Comparison of ENCODE assay signal across 8 cellular contexts in the genomic region with DNA sequence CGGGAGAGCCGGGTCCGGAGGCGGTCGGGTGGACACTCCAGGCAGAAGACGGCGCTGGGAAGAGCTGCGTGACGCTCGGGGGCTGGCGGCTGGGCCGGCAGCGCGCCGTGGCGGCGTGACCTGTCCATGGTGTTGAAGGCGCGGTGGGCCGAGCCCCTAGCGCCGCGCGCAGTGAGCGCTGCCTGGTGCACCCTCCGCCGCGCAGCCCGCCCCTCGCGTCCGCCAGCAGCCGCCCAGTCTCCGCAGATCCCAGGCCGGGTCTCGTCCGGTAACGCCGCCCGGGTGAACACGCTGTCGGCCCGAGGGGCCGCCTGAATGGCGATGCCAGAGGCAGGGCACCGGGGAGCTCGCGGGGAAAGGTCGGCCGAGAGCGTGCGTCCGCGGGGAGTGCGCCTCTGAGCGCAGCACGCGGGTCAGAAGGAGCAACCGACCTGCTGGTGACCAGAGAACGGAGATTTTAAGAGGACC. TPM values are rescaled to one million over a fixed set of nuclear protein-coding genes. Genes with fewer than 3 reads are reported as not detected.
DNase-seq lines count a peak whose midpoint lies in the region; ATAC-seq and TF ChIP-seq lines count a peak whose summit lies in the region.

No MANE protein-coding gene starts in this region.

- H3K9me3 ChIP-seq in ectodermal cell (ENCODE audit: control insufficient read depth, low read length) (no peaks in the 10 kb centered on the region), thoracic aorta (no peaks in the 10 kb centered on the region)

- H3K4me3 ChIP-seq in ectodermal cell (ENCODE audit: insufficient read depth, low read depth, low read length) (peak overlapping the region; percentile 61), thoracic aorta (peak overlapping the region; percentile 67)

- no peak overlapping the region for H3K27ac ChIP-seq in ectodermal cell (ENCODE audit: insufficient read depth, low read depth, low read length, poor library complexity, severe bottlenecking)
- no peak overlapping the region for H3K27ac ChIP-seq in thoracic aorta

- H3K36me3 ChIP-seq in ectodermal cell (ENCODE audit: control insufficient read depth, insufficient read depth, low read length) (no peaks in the 10 kb centered on the region), thoracic aorta (no peaks in the 10 kb centered on the region)

- peak; percentile 7 for DNase-seq in stimulated activated CD4-positive, alpha-beta T cell treated with anti-CD3 and anti-CD28 coated beads, Interleukin-12 subunit alpha, Interleukin-12 subunit beta, amount 100 ng/mL, for 4 hours
- DNase-seq in stimulated activated CD4-positive, alpha-beta T cell treated with anti-CD3 and anti-CD28 coated beads, Interleukin-4, amount 100 ng/mL, for 4 hours = no peak
- DNase-seq in lung microvascular endothelial cell (ENCODE audit: low read depth in 2 of 2) = peak; percentile 66 to 73
- DNase-seq in thoracic aorta (ENCODE audit: low spot score) = no peak
- no peak for DNase-seq in HT-29 (ENCODE audit: low spot score)
- DNase-seq in superior temporal gyrus (ENCODE audit: extremely low spot score) = no peak

- WGBS in ectodermal cell, 2 experiments = 0% methylated on average over 60 of the region's 60 CpGs

- H3K27me3 ChIP-seq in ectodermal cell (ENCODE audit: control insufficient read depth, insufficient read depth, low read length, poor library complexity, severe bottlenecking) (peaks cover 63% of the 10 kb centered on the region), thoracic aorta (replicated peaks; ENCODE audit: insufficient read depth) (peaks cover 5% of the 10 kb centered on the region)

- peaks cover 13% of the 10 kb centered on the region for H3K4me1 ChIP-seq in ectodermal cell (ENCODE audit: control insufficient read depth, insufficient read depth, low read length)
- peaks cover 9 to 36% of the 10 kb centered on the region in 2 donors for H3K4me1 ChIP-seq in thoracic aorta (ENCODE audit: control insufficient read depth in 1 of 2, low read depth in 2 of 2)

- TF ChIP-seq CTCF in thoracic aorta (IDR thresholded peaks at IDR 0.05) = no peak

- peak; percentile 78 for ATAC-seq in SK-N-SH treated with all-trans-retinoic acid at 6 μM for 48 hours
- ATAC-seq in thoracic aorta (ENCODE audit: insufficient number of reproducible peaks, low FRiP score, low read depth) = no peak

TF ChIP-seq in SK-N-SH treated with all-trans-retinoic acid at 6 μM for 48 hours, 23 proteins besides CTCF, POLR2A, EP300 and RAD21:
- TF ChIP-seq, protein P1, sequence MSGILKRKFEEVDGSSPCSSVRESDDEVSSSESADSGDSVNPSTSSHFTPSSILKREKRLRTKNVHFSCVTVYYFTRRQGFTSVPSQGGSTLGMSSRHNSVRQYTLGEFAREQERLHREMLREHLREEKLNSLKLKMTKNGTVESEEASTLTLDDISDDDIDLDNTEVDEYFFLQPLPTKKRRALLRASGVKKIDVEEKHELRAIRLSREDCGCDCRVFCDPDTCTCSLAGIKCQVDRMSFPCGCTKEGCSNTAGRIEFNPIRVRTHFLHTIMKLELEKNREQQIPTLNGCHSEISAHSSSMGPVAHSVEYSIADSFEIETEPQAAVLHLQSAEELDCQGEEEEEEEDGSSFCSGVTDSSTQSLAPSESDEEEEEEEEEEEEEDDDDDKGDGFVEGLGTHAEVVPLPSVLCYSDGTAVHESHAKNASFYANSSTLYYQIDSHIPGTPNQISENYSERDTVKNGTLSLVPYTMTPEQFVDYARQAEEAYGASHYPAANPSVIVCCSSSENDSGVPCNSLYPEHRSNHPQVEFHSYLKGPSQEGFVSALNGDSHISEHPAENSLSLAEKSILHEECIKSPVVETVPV (CRISPR knock-in tag; IDR thresholded peaks at IDR 0.05) = no peak
- TF ChIP-seq ARNTL (CRISPR knock-in tag; IDR thresholded peaks at IDR 0.05; ENCODE audit: borderline replicate concordance, low read depth) (no peak), CSDC2 (CRISPR knock-in tag; IDR thresholded peaks at IDR 0.05) (no peak), ISL1 (CRISPR knock-in tag; IDR thresholded peaks at IDR 0.05) (no peak), ZFP3 (CRISPR knock-in tag; IDR thresholded peaks at IDR 0.05) (no peak), SNAI2 (CRISPR knock-in tag; IDR thresholded peaks at IDR 0.05) (no peak), ZNF8 (CRISPR knock-in tag; IDR thresholded peaks at IDR 0.05) (no peak), TOX (CRISPR knock-in tag; IDR thresholded peaks at IDR 0.05; ENCODE audit: borderline replicate concordance) (no peak), BACH2 (CRISPR knock-in tag; IDR thresholded peaks at IDR 0.05; ENCODE audit: borderline replicate concordance) (no peak), ZNF565 (CRISPR knock-in tag; conservative IDR thresholded peaks at IDR 0.05; ENCODE audit: low read depth) (no peak), ZC3H10 (CRISPR knock-in tag; IDR thresholded peaks at IDR 0.05) (no peak)
- TF ChIP-seq, protein P2, sequence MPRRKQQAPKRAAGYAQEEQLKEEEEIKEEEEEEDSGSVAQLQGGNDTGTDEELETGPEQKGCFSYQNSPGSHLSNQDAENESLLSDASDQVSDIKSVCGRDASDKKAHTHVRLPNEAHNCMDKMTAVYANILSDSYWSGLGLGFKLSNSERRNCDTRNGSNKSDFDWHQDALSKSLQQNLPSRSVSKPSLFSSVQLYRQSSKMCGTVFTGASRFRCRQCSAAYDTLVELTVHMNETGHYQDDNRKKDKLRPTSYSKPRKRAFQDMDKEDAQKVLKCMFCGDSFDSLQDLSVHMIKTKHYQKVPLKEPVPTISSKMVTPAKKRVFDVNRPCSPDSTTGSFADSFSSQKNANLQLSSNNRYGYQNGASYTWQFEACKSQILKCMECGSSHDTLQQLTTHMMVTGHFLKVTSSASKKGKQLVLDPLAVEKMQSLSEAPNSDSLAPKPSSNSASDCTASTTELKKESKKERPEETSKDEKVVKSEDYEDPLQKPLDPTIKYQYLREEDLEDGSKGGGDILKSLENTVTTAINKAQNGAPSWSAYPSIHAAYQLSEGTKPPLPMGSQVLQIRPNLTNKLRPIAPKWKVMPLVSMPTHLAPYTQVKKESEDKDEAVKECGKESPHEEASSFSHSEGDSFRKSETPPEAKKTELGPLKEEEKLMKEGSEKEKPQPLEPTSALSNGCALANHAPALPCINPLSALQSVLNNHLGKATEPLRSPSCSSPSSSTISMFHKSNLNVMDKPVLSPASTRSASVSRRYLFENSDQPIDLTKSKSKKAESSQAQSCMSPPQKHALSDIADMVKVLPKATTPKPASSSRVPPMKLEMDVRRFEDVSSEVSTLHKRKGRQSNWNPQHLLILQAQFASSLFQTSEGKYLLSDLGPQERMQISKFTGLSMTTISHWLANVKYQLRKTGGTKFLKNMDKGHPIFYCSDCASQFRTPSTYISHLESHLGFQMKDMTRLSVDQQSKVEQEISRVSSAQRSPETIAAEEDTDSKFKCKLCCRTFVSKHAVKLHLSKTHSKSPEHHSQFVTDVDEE (CRISPR knock-in tag; IDR thresholded peaks at IDR 0.05) = no peak
- TF ChIP-seq, protein P3, sequence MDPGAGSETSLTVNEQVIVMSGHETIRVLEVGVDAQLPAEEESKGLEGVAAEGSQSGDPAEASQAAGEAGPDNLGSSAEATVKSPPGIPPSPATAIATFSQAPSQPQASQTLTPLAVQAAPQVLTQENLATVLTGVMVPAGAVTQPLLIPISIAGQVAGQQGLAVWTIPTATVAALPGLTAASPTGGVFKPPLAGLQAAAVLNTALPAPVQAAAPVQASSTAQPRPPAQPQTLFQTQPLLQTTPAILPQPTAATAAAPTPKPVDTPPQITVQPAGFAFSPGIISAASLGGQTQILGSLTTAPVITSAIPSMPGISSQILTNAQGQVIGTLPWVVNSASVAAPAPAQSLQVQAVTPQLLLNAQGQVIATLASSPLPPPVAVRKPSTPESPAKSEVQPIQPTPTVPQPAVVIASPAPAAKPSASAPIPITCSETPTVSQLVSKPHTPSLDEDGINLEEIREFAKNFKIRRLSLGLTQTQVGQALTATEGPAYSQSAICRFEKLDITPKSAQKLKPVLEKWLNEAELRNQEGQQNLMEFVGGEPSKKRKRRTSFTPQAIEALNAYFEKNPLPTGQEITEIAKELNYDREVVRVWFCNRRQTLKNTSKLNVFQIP (CRISPR knock-in tag; IDR thresholded peaks at IDR 0.05; ENCODE audit: borderline replicate concordance, low read depth) = no peak
- TF ChIP-seq, protein P4, sequence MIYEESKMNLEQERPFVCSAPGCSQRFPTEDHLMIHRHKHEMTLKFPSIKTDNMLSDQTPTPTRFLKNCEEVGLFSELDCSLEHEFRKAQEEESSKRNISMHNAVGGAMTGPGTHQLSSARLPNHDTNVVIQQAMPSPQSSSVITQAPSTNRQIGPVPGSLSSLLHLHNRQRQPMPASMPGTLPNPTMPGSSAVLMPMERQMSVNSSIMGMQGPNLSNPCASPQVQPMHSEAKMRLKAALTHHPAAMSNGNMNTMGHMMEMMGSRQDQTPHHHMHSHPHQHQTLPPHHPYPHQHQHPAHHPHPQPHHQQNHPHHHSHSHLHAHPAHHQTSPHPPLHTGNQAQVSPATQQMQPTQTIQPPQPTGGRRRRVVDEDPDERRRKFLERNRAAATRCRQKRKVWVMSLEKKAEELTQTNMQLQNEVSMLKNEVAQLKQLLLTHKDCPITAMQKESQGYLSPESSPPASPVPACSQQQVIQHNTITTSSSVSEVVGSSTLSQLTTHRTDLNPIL (CRISPR knock-in tag; IDR thresholded peaks at IDR 0.05; ENCODE audit: low read depth) = no peak

RNA-seq across cellular contexts. Expression of a gene that starts 0.7 kb away (rescaled TPM):
- 3.5 TPM for polyA plus RNA-seq in ectodermal cell (2013, experiment 1 of 4)
- polyA plus RNA-seq in ectodermal cell (2013, experiment 2 of 4) = 4.7 TPM
- polyA plus RNA-seq in ectodermal cell (2013, experiment 3 of 4) = 2.5 TPM
- polyA plus RNA-seq in ectodermal cell (2013, experiment 4 of 4) = 3.0 TPM
- under 0.01 TPM in 1 of 2 replicates, not detected in the other for total RNA-seq in lung microvascular endothelial cell
- under 1 TPM; 0.92 to 0.95 TPM for total RNA-seq in thoracic aorta
- 2.1 and 2.3 TPM in 2 replicates for total RNA-seq in HT-29 (2014; rRNA removed; shearing (Covaris generic))

RNA-seq across cellular contexts. Expression of a gene that starts 58.5 kb away (rescaled TPM):
- polyA plus RNA-seq in ectodermal cell (2013, experiment 1 of 4) = 56.2 TPM
- polyA plus RNA-seq in ectodermal cell (2013, experiment 2 of 4) = 49.4 TPM
- 40.1 TPM for polyA plus RNA-seq in ectodermal cell (2013, experiment 3 of 4)
- 49.3 TPM for polyA plus RNA-seq in ectodermal cell (2013, experiment 4 of 4)
- 13.5 and 17.2 TPM in 2 replicates for total RNA-seq in lung microvascular endothelial cell
- total RNA-seq in thoracic aorta = 10 to 100 TPM in 1 of 2 donors, 1 to 10 TPM in 1; 8.0 to 13.9 TPM
- total RNA-seq in HT-29 (2014; rRNA removed; shearing (Covaris generic)) = 28.0 and 46.5 TPM in 2 replicates

Comparison
In these comparisons a context has a peak if more than half of its experiments do, and no peak if none do; other contexts are left out.
1. DNase-seq: peak in stimulated activated CD4-positive, alpha-beta T cell treated with anti-CD3 and anti-CD28 coated beads, Interleukin-12 subunit alpha, Interleukin-12 subunit beta, amount 100 ng/mL, for 4 hours (single experiment) and lung microvascular endothelial cell (2 of 2); none in stimulated activated CD4-positive, alpha-beta T cell treated with anti-CD3 and anti-CD28 coated beads, Interleukin-4, amount 100 ng/mL, for 4 hours (0 of 2), thoracic aorta (single experiment), HT-29 (single experiment) and superior temporal gyrus (single experiment).